Comparison of ENCODE assay signal across 2 cellular contexts in the genomic region with DNA sequence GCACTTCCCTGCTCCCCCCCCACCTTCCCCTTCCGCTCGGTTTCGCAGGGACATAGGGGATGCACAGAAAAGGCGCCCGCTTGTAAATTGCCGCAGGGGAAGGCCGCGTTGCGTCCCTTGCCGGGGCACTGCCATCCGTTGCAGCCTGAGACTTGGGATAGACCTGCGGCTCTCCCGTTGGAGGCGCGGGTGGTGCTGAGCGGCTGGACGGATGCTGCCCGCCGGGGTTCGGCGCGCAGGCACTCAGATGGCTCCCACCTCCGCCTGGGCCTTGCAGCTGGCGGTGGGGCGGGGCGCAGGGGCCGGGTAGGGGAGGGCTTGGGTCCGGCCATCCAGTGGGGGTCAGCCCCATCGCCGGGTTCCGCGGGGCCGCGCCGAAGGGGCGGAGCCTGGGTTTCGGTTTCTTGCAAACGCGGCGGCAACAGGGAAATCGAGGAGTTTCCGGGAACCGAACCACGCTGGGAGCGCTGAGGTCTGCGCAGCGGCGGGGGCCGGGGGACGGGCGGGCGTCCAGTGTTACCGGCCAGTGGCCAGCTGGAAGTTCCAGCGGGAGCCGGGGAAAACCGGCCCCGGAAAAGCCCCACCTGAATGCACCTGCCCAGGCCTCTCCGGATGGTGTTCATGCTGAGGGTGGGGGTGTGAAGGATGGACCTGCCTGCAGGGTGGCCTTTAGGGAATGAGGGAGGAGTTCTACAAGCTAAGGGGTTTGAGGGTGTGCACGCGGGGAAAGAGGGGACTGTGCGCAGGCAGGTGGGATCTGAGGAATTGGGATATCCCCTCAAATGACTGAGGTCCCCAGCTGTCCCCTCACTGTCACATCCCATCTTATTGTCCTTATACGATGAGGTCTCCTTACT.
TF ChIP-seq lines count a peak whose summit lies in the region.

No MANE protein-coding gene starts in this region.

TF ChIP-seq in HEK293, 187 proteins besides CTCF, POLR2A, EP300 and RAD21 (continued from another document and continues in another):
- TF ChIP-seq, protein P1, sequence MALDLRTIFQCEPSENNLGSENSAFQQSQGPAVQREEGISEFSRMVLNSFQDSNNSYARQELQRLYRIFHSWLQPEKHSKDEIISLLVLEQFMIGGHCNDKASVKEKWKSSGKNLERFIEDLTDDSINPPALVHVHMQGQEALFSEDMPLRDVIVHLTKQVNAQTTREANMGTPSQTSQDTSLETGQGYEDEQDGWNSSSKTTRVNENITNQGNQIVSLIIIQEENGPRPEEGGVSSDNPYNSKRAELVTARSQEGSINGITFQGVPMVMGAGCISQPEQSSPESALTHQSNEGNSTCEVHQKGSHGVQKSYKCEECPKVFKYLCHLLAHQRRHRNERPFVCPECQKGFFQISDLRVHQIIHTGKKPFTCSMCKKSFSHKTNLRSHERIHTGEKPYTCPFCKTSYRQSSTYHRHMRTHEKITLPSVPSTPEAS (tag by site-specific recombination; IDR thresholded peaks at IDR 0.05), result peak; percentile 11; the same call in 1 of the 2 replicates
- TF ChIP-seq GLIS1 (tag by site-specific recombination; IDR thresholded peaks at IDR 0.05), result peak; percentile 66
- TF ChIP-seq, protein P2, sequence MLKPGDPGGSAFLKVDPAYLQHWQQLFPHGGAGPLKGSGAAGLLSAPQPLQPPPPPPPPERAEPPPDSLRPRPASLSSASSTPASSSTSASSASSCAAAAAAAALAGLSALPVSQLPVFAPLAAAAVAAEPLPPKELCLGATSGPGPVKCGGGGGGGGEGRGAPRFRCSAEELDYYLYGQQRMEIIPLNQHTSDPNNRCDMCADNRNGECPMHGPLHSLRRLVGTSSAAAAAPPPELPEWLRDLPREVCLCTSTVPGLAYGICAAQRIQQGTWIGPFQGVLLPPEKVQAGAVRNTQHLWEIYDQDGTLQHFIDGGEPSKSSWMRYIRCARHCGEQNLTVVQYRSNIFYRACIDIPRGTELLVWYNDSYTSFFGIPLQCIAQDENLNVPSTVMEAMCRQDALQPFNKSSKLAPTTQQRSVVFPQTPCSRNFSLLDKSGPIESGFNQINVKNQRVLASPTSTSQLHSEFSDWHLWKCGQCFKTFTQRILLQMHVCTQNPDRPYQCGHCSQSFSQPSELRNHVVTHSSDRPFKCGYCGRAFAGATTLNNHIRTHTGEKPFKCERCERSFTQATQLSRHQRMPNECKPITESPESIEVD (tag by site-specific recombination; IDR thresholded peaks at IDR 0.05), result no peak
- peak; percentile 39; the same call in 1 of the 2 replicates for TF ChIP-seq ZNF10 (tag by site-specific recombination; IDR thresholded peaks at IDR 0.05)
- TF ChIP-seq ZNF16 (tag by site-specific recombination; IDR thresholded peaks at IDR 0.05; ENCODE audit: low read depth), result 0 out of 2 replicates have a peak, but pooled peaks have one; percentile 18
- TF ChIP-seq GLIS2 (tag by site-specific recombination; IDR thresholded peaks at IDR 0.05), result peak; percentile 91
- TF ChIP-seq, protein P3, sequence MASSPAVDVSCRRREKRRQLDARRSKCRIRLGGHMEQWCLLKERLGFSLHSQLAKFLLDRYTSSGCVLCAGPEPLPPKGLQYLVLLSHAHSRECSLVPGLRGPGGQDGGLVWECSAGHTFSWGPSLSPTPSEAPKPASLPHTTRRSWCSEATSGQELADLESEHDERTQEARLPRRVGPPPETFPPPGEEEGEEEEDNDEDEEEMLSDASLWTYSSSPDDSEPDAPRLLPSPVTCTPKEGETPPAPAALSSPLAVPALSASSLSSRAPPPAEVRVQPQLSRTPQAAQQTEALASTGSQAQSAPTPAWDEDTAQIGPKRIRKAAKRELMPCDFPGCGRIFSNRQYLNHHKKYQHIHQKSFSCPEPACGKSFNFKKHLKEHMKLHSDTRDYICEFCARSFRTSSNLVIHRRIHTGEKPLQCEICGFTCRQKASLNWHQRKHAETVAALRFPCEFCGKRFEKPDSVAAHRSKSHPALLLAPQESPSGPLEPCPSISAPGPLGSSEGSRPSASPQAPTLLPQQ (tag by site-specific recombination; IDR thresholded peaks at IDR 0.05), result peak; percentile 25; the same call in 1 of the 2 replicates
- TF ChIP-seq FEZF1 (tag by site-specific recombination; IDR thresholded peaks at IDR 0.05), result 0 out of 2 replicates have a peak, but pooled peaks have one; percentile 9
- no peak for TF ChIP-seq ZNF121 (tag by site-specific recombination; IDR thresholded peaks at IDR 0.05)
- no peak for TF ChIP-seq ZNF302 (tag by site-specific recombination; IDR thresholded peaks at IDR 0.05; ENCODE audit: low read depth)
- no peak for TF ChIP-seq ZNF624 (tag by site-specific recombination; IDR thresholded peaks at IDR 0.05)
- TF ChIP-seq ZSCAN16 (tag by site-specific recombination; IDR thresholded peaks at IDR 0.05), result no peak
- TF ChIP-seq ZNF24 (tag by site-specific recombination; IDR thresholded peaks at IDR 0.05), result peak; percentile 65
- no peak for TF ChIP-seq ZNF433 (tag by site-specific recombination; IDR thresholded peaks at IDR 0.05; ENCODE audit: low read depth)
- TF ChIP-seq ZNF785 (tag by site-specific recombination; IDR thresholded peaks at IDR 0.05), result no peak
- TF ChIP-seq, protein P4, sequence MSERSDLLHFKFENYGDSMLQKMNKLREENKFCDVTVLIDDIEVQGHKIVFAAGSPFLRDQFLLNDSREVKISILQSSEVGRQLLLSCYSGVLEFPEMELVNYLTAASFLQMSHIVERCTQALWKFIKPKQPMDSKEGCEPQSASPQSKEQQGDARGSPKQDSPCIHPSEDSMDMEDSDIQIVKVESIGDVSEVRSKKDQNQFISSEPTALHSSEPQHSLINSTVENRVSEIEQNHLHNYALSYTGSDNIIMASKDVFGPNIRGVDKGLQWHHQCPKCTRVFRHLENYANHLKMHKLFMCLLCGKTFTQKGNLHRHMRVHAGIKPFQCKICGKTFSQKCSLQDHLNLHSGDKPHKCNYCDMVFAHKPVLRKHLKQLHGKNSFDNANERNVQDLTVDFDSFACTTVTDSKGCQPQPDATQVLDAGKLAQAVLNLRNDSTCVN (tag by site-specific recombination; optimal IDR thresholded peaks at IDR 0.05), result peak; percentile 66
- TF ChIP-seq RBAK (tag by site-specific recombination; IDR thresholded peaks at IDR 0.05), result no peak
- TF ChIP-seq REPIN1 (tag by site-specific recombination; IDR thresholded peaks at IDR 0.05; ENCODE audit: low read depth), result 0 out of 2 replicates have a peak, but pooled peaks have one; percentile 19
- TF ChIP-seq, protein P5, sequence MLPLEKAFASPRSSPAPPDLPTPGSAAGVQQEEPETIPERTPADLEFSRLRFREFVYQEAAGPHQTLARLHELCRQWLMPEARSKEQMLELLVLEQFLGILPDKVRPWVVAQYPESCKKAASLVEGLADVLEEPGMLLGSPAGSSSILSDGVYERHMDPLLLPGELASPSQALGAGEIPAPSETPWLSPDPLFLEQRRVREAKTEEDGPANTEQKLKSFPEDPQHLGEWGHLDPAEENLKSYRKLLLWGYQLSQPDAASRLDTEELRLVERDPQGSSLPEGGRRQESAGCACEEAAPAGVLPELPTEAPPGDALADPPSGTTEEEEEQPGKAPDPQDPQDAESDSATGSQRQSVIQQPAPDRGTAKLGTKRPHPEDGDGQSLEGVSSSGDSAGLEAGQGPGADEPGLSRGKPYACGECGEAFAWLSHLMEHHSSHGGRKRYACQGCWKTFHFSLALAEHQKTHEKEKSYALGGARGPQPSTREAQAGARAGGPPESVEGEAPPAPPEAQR (tag by site-specific recombination; IDR thresholded peaks at IDR 0.05), result no peak
- TF ChIP-seq ZNF350 (tag by site-specific recombination; IDR thresholded peaks at IDR 0.05), result no peak
- TF ChIP-seq ZBTB17 (tag by site-specific recombination; IDR thresholded peaks at IDR 0.05), result peak; percentile 93
- no peak for TF ChIP-seq PRDM1 (tag by site-specific recombination; IDR thresholded peaks at IDR 0.05)

TF ChIP-seq in HepG2, 621 proteins besides CTCF, POLR2A, EP300 and RAD21 (continued from another document and continues in another):
- TF ChIP-seq, protein P6, sequence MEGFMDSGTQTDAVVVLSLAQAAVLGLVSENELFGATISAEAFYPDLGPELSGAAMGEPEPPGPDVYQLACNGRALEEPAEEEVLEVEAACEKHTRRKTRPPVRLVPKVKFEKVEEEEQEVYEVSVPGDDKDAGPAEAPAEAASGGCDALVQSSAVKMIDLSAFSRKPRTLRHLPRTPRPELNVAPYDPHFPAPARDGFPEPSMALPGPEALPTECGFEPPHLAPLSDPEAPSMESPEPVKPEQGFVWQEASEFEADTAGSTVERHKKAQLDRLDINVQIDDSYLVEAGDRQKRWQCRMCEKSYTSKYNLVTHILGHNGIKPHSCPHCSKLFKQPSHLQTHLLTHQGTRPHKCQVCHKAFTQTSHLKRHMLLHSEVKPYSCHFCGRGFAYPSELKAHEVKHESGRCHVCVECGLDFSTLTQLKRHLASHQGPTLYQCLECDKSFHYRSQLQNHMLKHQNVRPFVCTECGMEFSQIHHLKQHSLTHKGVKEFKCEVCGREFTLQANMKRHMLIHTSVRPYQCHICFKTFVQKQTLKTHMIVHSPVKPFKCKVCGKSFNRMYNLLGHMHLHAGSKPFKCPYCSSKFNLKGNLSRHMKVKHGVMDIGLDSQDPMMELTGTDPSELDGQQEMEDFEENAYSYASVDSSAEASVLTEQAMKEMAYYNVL (CRISPR knock-in tag; IDR thresholded peaks at IDR 0.05; ENCODE audit: borderline replicate concordance), result no peak
- TF ChIP-seq ZNF546 (CRISPR knock-in tag; conservative IDR thresholded peaks at IDR 0.05) (no peak), ZFP37 (CRISPR knock-in tag; IDR thresholded peaks at IDR 0.05; ENCODE audit: borderline replicate concordance) (no peak), ZNF3 (CRISPR knock-in tag; IDR thresholded peaks at IDR 0.05) (no peak; the same call in 1 of the 2 replicates), DMAP1 (CRISPR knock-in tag; IDR thresholded peaks at IDR 0.05) (no peak; the same call in 1 of the 2 replicates), KAT7 (CRISPR knock-in tag; IDR thresholded peaks at IDR 0.05; ENCODE audit: borderline replicate concordance) (peak; percentile 78), SOX5 (CRISPR knock-in tag; IDR thresholded peaks at IDR 0.05; ENCODE audit: borderline replicate concordance) (no peak), TARDBP (CRISPR knock-in tag; IDR thresholded peaks at IDR 0.05) (peak; percentile 73; the same call in 1 of the 2 replicates), FOXA1 (IDR thresholded peaks at IDR 0.05) (no peak), FOXA1 (CRISPR knock-in tag; IDR thresholded peaks at IDR 0.05) (no peak), ZNF746 (CRISPR knock-in tag; IDR thresholded peaks at IDR 0.05) (peak; percentile 58)
- TF ChIP-seq, protein P7, sequence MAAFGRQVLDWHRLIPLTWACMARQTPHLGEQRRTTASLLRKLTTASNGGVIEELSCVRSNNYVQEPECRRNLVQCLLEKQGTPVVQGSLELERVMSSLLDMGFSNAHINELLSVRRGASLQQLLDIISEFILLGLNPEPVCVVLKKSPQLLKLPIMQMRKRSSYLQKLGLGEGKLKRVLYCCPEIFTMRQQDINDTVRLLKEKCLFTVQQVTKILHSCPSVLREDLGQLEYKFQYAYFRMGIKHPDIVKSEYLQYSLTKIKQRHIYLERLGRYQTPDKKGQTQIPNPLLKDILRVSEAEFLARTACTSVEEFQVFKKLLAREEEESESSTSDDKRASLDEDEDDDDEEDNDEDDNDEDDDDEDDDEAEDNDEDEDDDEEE (CRISPR knock-in tag; IDR thresholded peaks at IDR 0.05), result 0 out of 2 replicates have a peak, but pooled peaks have one; percentile 35
- TF ChIP-seq, protein P8, sequence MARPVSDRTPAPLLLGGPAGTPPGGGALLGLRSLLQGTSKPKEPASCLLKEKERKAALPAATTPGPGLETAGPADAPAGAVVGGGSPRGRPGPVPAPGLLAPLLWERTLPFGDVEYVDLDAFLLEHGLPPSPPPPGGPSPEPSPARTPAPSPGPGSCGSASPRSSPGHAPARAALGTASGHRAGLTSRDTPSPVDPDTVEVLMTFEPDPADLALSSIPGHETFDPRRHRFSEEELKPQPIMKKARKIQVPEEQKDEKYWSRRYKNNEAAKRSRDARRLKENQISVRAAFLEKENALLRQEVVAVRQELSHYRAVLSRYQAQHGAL (CRISPR knock-in tag; IDR thresholded peaks at IDR 0.05; ENCODE audit: not compliant biosample characterization), result no peak
- TF ChIP-seq, protein P9, sequence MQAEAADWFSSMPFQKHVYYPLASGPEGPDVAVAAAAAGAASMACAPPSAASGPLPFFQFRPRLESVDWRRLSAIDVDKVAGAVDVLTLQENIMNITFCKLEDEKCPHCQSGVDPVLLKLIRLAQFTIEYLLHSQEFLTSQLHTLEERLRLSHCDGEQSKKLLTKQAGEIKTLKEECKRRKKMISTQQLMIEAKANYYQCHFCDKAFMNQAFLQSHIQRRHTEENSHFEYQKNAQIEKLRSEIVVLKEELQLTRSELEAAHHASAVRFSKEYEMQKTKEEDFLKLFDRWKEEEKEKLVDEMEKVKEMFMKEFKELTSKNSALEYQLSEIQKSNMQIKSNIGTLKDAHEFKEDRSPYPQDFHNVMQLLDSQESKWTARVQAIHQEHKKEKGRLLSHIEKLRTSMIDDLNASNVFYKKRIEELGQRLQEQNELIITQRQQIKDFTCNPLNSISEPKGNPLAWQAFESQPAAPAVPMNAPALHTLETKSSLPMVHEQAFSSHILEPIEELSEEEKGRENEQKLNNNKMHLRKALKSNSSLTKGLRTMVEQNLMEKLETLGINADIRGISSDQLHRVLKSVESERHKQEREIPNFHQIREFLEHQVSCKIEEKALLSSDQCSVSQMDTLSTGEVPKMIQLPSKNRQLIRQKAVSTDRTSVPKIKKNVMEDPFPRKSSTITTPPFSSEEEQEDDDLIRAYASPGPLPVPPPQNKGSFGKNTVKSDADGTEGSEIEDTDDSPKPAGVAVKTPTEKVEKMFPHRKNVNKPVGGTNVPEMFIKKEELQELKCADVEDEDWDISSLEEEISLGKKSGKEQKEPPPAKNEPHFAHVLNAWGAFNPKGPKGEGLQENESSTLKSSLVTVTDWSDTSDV (CRISPR knock-in tag; IDR thresholded peaks at IDR 0.05), result no peak
- TF ChIP-seq, protein P10, sequence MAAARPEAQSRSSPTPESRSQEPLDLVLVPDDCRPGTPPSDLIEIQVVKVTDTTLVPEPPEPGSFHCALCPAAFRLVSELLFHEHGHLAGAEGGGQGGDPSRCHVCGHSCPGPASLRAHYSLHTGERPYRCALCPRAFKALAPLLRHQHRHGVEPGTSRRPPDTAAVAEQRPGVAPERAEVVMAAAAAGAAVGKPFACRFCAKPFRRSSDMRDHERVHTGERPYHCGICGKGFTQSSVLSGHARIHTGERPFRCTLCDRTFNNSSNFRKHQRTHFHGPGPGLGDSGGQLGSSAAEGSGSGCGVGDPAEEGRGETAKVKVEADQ (CRISPR knock-in tag; IDR thresholded peaks at IDR 0.05; ENCODE audit: borderline replicate concordance), result peak; percentile 17; the same call in 1 of the 2 replicates
- TF ChIP-seq, protein P11, sequence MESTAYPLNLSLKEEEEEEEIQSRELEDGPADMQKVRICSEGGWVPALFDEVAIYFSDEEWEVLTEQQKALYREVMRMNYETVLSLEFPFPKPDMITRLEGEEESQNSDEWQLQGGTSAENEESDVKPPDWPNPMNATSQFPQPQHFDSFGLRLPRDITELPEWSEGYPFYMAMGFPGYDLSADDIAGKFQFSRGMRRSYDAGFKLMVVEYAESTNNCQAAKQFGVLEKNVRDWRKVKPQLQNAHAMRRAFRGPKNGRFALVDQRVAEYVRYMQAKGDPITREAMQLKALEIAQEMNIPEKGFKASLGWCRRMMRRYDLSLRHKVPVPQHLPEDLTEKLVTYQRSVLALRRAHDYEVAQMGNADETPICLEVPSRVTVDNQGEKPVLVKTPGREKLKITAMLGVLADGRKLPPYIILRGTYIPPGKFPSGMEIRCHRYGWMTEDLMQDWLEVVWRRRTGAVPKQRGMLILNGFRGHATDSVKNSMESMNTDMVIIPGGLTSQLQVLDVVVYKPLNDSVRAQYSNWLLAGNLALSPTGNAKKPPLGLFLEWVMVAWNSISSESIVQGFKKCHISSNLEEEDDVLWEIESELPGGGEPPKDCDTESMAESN (CRISPR knock-in tag; conservative IDR thresholded peaks at IDR 0.05), result 0 out of 2 replicates have a peak, but pooled peaks have one; percentile 30
